In genomic region chr16:3150346-3151218, GRCh38 we compare ENCODE assay signal across 8 cellular contexts. TPM values are rescaled to one million over a fixed set of nuclear protein-coding genes. Genes with fewer than 3 reads are reported as not detected.
DNase-seq lines count a peak whose midpoint lies in the region; ATAC-seq, FAIRE-seq and TF ChIP-seq lines count a peak whose summit lies in the region.

No MANE protein-coding gene starts in this region.

- H3K36me3 ChIP-seq in astrocyte (ENCODE audit: insufficient read depth, low read length) (no peaks in the 10 kb centered on the region), hepatocyte (replicated peaks; ENCODE audit: insufficient read depth, low read depth) (no peaks in the 10 kb centered on the region)

- H3K27me3 Mint-ChIP-seq in astrocyte (ENCODE audit: low read depth, unreplicated experiment): peaks cover 4% of the 10 kb centered on the region

- H3K27ac Mint-ChIP-seq in astrocyte (ENCODE audit: unreplicated experiment): peak overlapping the region; percentile 84

- H3K4me3 Mint-ChIP-seq in astrocyte (ENCODE audit: unreplicated experiment): peak overlapping the region; percentile 86

- H3K27me3 ChIP-seq in astrocyte (ENCODE audit: insufficient read depth, low read length) (no peaks in the 10 kb centered on the region), hepatocyte (no peaks in the 10 kb centered on the region)

- H3K36me3 Mint-ChIP-seq in astrocyte (ENCODE audit: low read depth, unreplicated experiment): no peaks in the 10 kb centered on the region

- 1% methylated on average over 54 of the region's 62 CpGs for WGBS in hepatocyte (ENCODE audit: low lambda C conversion rate, missing lambda C conversion rate)

- H3K9me2 ChIP-seq in hepatocyte (replicated peaks; ENCODE audit: insufficient read depth): no peaks in the 10 kb centered on the region

- H3K4me1 Mint-ChIP-seq in astrocyte (ENCODE audit: low read depth, unreplicated experiment): no peaks in the 10 kb centered on the region

- TF ChIP-seq CTCF in astrocyte (IDR thresholded peaks at IDR 0.05; ENCODE audit: insufficient read depth, low read depth, low read length): no peak
- TF ChIP-seq CTCF in hepatocyte (IDR thresholded peaks at IDR 0.05; ENCODE audit: poor library complexity): no peak

- H3K79me2 ChIP-seq in astrocyte (ENCODE audit: insufficient read depth, low read length) (no peaks in the 10 kb centered on the region), hepatocyte (no peaks in the 10 kb centered on the region)

- FAIRE-seq in astrocyte (lab: Jason Lieb, UNC): no peak

- H3K4me2 ChIP-seq in astrocyte (ENCODE audit: low read length): peak overlapping the region; percentile 92
- H3K4me2 ChIP-seq in hepatocyte: peak overlapping the region; percentile 92

- DNase-seq in NCI-H187 treated with DMSO at 0.1 percent for 48 hours (lab: John Stamatoyannopoulos, UW): peak; percentile 95
- peak; percentile 89 for DNase-seq in T-helper 22 cell (ENCODE audit: low read depth)
- DNase-seq in astrocyte (ENCODE audit: low read depth): peak; percentile 87
- peak; percentile 99 for DNase-seq in hepatocyte (ENCODE audit: low spot score)
- DNase-seq in retina: peak; percentile 98
- no peak for DNase-seq in cortex of kidney (lab: John Stamatoyannopoulos, UW)

- peaks cover 2% of the 10 kb centered on the region for H3K4me1 ChIP-seq in astrocyte (ENCODE audit: insufficient read depth, low read length)
- peaks cover 4% of the 10 kb centered on the region for H3K4me1 ChIP-seq in hepatocyte (ENCODE audit: insufficient read depth)

- H3K9me3 Mint-ChIP-seq in astrocyte (ENCODE audit: unreplicated experiment): no peaks in the 10 kb centered on the region

- ATAC-seq in GM18505 (IDR thresholded peaks at IDR 0.05; ENCODE audit: unreplicated experiment) (peak; percentile 52), HG02970 (IDR thresholded peaks at IDR 0.05; ENCODE audit: low FRiP score, unreplicated experiment) (peak; percentile 75)

- peak overlapping the region; percentile 83 for H3K9ac ChIP-seq in astrocyte (ENCODE audit: low read length)

- H4K20me1 ChIP-seq in astrocyte (ENCODE audit: insufficient read depth, low read length): peaks cover 4% of the 10 kb centered on the region
- H4K20me1 ChIP-seq in hepatocyte (ENCODE audit: insufficient read depth, poor library complexity, severe bottlenecking): no peaks in the 10 kb centered on the region

- TF ChIP-seq POLR2A in GM18505 (IDR thresholded peaks at IDR 0.05; ENCODE audit: borderline replicate concordance, extremely low read depth, insufficient read depth, insufficient read length): peak; percentile 31

- H3K4me3 ChIP-seq in astrocyte (ENCODE audit: insufficient read depth, low read depth, low read length) (peak overlapping the region; percentile 74), hepatocyte (peak overlapping the region; percentile 37)

- H3K27ac ChIP-seq in astrocyte (ENCODE audit: low read depth, low read length) (peak overlapping the region; percentile 68), hepatocyte (peak overlapping the region; percentile 86)

- H2AFZ ChIP-seq in astrocyte (ENCODE audit: low read depth, low read length) (peak overlapping the region; percentile 94), hepatocyte (peak overlapping the region; percentile 74)

- H3K9me3 ChIP-seq in astrocyte (ENCODE audit: insufficient read depth, low read depth, low read length) (no peaks in the 10 kb centered on the region), hepatocyte (ENCODE audit: low read depth) (no peaks in the 10 kb centered on the region)

RNA-seq across cellular contexts. Expression of gene ZNF213, which starts 15.8 kb away (rescaled TPM):
- total RNA-seq in astrocyte: 11.3 and 12.0 TPM in 2 replicates
- 3.4 and 3.8 TPM in 2 replicates for total RNA-seq in hepatocyte
- 4.0 and 6.0 TPM in 2 replicates for polyA plus RNA-seq in hepatocyte

RNA-seq across cellular contexts. Expression of gene OR1F1, which starts 37.4 kb away (rescaled TPM):
- 0.32 TPM in 1 of 2 replicates, not detected in the other for total RNA-seq in astrocyte
- total RNA-seq in hepatocyte: not detected in 2 replicates
- polyA plus RNA-seq in hepatocyte: 0.61 TPM in 1 of 2 replicates, not detected in the other

RNA-seq across cellular contexts. Expression of gene ZNF205, which starts 38.2 kb away (rescaled TPM):
- 13.2 and 15.4 TPM in 2 replicates for total RNA-seq in astrocyte
- total RNA-seq in hepatocyte: 10.0 and 12.3 TPM in 2 replicates
- 12.6 and 13.2 TPM in 2 replicates for polyA plus RNA-seq in hepatocyte

RNA-seq across cellular contexts. Expression of gene ZSCAN10, which starts 51.5 kb away (rescaled TPM):
- 0.22 and 0.25 TPM in 2 replicates for total RNA-seq in astrocyte
- total RNA-seq in hepatocyte: not detected in 2 replicates
- polyA plus RNA-seq in hepatocyte: not detected in 2 replicates
